ENCODE assay signal across 14 cellular contexts in the genomic region with DNA sequence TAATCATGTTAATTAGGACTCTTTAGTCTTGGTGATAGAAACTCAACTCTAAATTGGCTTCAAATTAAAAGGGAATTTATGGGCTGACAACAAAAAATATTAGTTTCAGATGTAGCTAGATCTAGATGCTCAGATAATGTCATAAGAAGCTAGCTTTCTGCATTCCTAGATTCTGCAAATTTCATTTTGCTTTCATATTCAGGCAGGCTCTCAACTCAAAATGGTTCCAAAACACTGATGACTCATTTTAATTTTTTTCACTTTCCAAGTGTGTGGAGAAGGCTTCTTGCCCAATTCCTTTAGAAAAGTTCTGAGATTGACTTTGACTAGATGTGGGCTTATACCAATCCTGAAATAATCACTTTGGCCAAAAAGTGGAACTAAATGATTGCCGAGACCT.
DNase-seq lines count a peak whose midpoint lies in the region; ATAC-seq and TF ChIP-seq lines count a peak whose summit lies in the region.
"Had no signal": no experiment of that assay in that cellular context is flagged by ENCODE, and none has a peak within 500 bp of the region (broad histone marks: within the 10 kb centered on the region; RNA-seq: fewer than 3 reads in every experiment).

No MANE protein-coding gene starts in this region.

- H3K27me3 ChIP-seq in body of pancreas, result no peaks in the 10 kb centered on the region
- H3K27me3 ChIP-seq: adrenal gland had no signal

- ATAC-seq in GM21360 (IDR thresholded peaks at IDR 0.05; ENCODE audit: unreplicated experiment), result peak; percentile 67
- ATAC-seq in HG03135 (IDR thresholded peaks at IDR 0.05; ENCODE audit: unreplicated experiment), result peak; percentile 77
- no peak for ATAC-seq in body of pancreas
- ATAC-seq in GM21423 (IDR thresholded peaks at IDR 0.05; ENCODE audit: unreplicated experiment), result no peak

- no peaks in the 10 kb centered on the region for H3K4me1 ChIP-seq in body of pancreas
- H3K4me1 ChIP-seq: adrenal gland had no signal

- no peaks in the 10 kb centered on the region for H3K36me3 ChIP-seq in body of pancreas (replicated peaks in 1 of 2; ENCODE audit: insufficient read depth in 1 of 2, low read depth in 2 of 2)
- H3K36me3 ChIP-seq: adrenal gland had no signal

- H3K4me3 ChIP-seq in body of pancreas, result no peak overlapping the region

- peak; percentile 55 for DNase-seq in EL
- peak; percentile 16 for DNase-seq in astrocyte of the hippocampus (ENCODE audit: low read depth, low spot score)
- DNase-seq in HPDE6-E6E7 (ENCODE audit: extremely low spot score), result no peak
- DNase-seq in COR-L47 (lab: John Stamatoyannopoulos, UW), result no peak
- DNase-seq in body of pancreas, result no peak
- DNase-seq: activated CD4-positive, CD25-positive, alpha-beta regulatory T cell treated with anti-CD3 and anti-CD28 coated beads, Interleukin-2, amount 50 U/mL, for 72 hours; adrenal gland; CD8-positive, alpha-beta memory T cell; foreskin melanocyte; Kasumi-1; substantia nigra had no signal

- TF ChIP-seq POLR2A in body of pancreas (IDR thresholded peaks at IDR 0.05), result no peak

- H3K27ac ChIP-seq in body of pancreas, result no peak overlapping the region
- H3K27ac ChIP-seq: adrenal gland had no signal

- intact Hi-C loops in body of pancreas (cut with DNase I), result no loop called here

- TF ChIP-seq CTCF in body of pancreas (IDR thresholded peaks at IDR 0.05), result no peak

- no peaks in the 10 kb centered on the region for H3K9me3 ChIP-seq in body of pancreas
- H3K9me3 ChIP-seq: adrenal gland had no signal

- WGBS in body of pancreas, 2 donors, result 62 to 77% methylated on average over 1 of the region's 1 CpG

Comparison
In these comparisons a context has a peak if more than half of its experiments do, and no peak if none do; other contexts are left out.
1. DNase-seq: peak in EL (single experiment) and astrocyte of the hippocampus (single experiment); none in HPDE6-E6E7 (single experiment), COR-L47 (single experiment) and body of pancreas (0 of 4).
2. ATAC-seq: peak in GM21360 (single experiment) and HG03135 (single experiment); none in body of pancreas (single experiment) and GM21423 (single experiment).